In the genomic region with DNA sequence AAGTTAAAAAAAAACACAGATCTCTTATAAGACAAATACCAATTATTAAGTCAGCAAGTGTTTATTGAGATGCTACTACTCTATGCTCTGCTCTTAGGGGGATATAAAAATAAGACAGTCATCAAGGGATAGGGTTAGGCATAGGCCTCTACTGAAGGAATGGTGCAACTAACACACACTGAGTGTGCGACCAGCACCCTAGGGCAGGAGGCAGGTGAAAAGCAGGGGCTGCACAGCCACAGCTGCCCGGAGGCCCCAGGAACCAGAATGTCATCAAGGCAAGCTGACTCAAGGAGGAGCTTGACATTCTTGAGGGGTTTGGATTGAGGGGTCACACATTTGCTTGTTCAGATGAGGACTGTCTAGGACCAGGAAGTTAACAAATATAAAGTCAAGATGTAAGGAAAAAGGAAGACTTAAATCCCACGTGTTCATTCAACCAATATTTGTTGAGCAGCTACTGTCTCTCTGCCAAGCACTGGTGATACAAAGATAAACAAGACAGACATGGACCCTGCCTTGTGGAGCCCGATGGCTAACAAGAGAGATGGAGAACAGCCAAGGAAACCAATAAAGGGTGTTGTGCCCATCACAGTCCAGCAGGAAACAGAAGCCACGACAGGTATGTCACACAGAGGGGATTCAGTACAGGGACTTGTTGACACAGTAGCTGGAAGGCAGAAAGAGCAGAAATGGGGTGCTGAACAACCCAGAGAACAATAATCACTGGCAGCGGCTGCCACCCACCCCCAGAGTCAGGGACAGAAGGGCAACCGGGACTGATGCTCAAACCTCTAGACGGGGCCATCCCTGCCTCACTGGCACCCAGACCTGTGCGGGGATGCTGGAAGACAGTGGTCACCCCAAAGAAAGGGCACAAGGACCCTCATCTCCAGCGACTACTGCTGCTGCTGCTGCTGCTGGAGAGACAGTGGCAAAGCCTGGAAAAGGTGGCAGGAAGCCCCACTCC, we compare ENCODE assay signal across 1 cellular context.
TF ChIP-seq lines count a peak whose summit lies in the region.

No MANE protein-coding gene starts in this region.

TF ChIP-seq in HepG2, 621 proteins besides CTCF, POLR2A, EP300 and RAD21:
- no peak for TF ChIP-seq TOE1 (CRISPR knock-in tag; IDR thresholded peaks at IDR 0.05)
- no peak for TF ChIP-seq XBP1 (CRISPR knock-in tag; IDR thresholded peaks at IDR 0.05)
- TF ChIP-seq, protein P1, sequence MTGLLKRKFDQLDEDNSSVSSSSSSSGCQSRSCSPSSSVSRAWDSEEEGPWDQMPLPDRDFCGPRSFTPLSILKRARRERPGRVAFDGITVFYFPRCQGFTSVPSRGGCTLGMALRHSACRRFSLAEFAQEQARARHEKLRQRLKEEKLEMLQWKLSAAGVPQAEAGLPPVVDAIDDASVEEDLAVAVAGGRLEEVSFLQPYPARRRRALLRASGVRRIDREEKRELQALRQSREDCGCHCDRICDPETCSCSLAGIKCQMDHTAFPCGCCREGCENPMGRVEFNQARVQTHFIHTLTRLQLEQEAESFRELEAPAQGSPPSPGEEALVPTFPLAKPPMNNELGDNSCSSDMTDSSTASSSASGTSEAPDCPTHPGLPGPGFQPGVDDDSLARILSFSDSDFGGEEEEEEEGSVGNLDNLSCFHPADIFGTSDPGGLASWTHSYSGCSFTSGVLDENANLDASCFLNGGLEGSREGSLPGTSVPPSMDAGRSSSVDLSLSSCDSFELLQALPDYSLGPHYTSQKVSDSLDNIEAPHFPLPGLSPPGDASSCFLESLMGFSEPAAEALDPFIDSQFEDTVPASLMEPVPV (CRISPR knock-in tag; IDR thresholded peaks at IDR 0.05) = no peak
- TF ChIP-seq ZNF547 (CRISPR knock-in tag; IDR thresholded peaks at IDR 0.05) = no peak
- TF ChIP-seq BRD4 (CRISPR knock-in tag; IDR thresholded peaks at IDR 0.05) = no peak
- no peak for TF ChIP-seq NR2F1 (CRISPR knock-in tag; IDR thresholded peaks at IDR 0.05)
- no peak for TF ChIP-seq HOXA3 (CRISPR knock-in tag; IDR thresholded peaks at IDR 0.05)
